In the genomic region with DNA sequence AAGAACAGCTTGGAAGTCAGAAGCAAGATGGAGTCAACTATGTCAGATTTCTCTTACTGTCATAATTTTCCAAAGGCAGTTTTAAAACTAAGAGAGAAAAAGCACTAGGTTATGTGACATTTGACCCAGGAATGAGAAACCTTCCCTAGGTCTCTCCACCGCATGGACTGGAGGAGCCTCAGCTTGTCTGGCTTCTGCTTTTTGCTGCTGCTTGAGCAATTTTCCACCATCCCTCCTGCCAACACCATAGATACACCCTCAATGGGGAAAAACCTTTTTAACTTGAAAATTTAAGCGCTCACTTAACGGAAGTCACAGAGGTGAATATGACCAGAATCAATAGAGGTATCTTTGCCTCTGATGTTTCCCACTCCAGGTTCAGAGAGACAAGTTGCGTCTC, we compare ENCODE assay signal across 22 cellular contexts. TPM values are rescaled to one million over a fixed set of nuclear protein-coding genes. Genes with fewer than 3 reads are reported as not detected.
A peak's percentile ranks its signal among the peaks of the same experiment; 100 is the strongest.
DNase-seq lines count a peak whose midpoint lies in the region; ATAC-seq lines count a peak whose summit lies in the region.
"Had no signal": no experiment of that assay in that cellular context is flagged by ENCODE, and none has a peak within 500 bp of the region (broad histone marks: within the 10 kb centered on the region; RNA-seq: fewer than 3 reads in every experiment).

No MANE protein-coding gene starts in this region.

- no peaks in the 10 kb centered on the region for H3K36me3 Mint-ChIP-seq in naive thymus-derived CD8-positive, alpha-beta T cell

- H3K4me1 Mint-ChIP-seq in naive thymus-derived CD8-positive, alpha-beta T cell: peaks cover 0 to 14% (median under 1%) of the 10 kb centered on the region in 4 donors

- H3K27me3 Mint-ChIP-seq in naive thymus-derived CD8-positive, alpha-beta T cell: peaks cover 2 to 10% (median 8%) of the 10 kb centered on the region in 5 donors

- POLR2A ChIA-PET in naive thymus-derived CD8-positive, alpha-beta T cell (lab: Charles Lee): no interaction called here

- no peaks in the 10 kb centered on the region for H3K9me3 Mint-ChIP-seq in naive thymus-derived CD8-positive, alpha-beta T cell
- H3K9me3 Mint-ChIP-seq: HFFc6 had no signal

- no peak for ATAC-seq in naive thymus-derived CD8-positive, alpha-beta T cell

- no peak overlapping the region for H3K4me3 Mint-ChIP-seq in naive thymus-derived CD8-positive, alpha-beta T cell
- H3K4me3 Mint-ChIP-seq: HFFc6 had no signal

- DNase-seq in SIG-M5 treated with dmso at 0.1 percent for 504 hours (lab: John Stamatoyannopoulos, UW; ENCODE audit: unreplicated experiment) (peak; percentile 60), SIG-M5 (lab: John Stamatoyannopoulos, UW) (no peak), NOMO-1 treated with DMSO at 0.1 percent for 48 hours (lab: John Stamatoyannopoulos, UW; ENCODE audit: unreplicated experiment) (peak; percentile 77), SKM-1 treated with dmso at 0.1 percent for 144 hours (lab: John Stamatoyannopoulos, UW; ENCODE audit: unreplicated experiment) (peak; percentile 80), T-helper 9 cell (no peak), HuH-7.5 (ENCODE audit: low spot score) (no peak), NCI-H1417 treated with DMSO at 0.1 percent for 48 hours (lab: John Stamatoyannopoulos, UW) (no peak)
- no peak for DNase-seq in naive thymus-derived CD8-positive, alpha-beta T cell
- DNase-seq: BE2C, Calu3, DMS153, GOT3, HFFc6, IMR-90, KG1, MG63, NCI-H1105, NCI-H146, NCI-H1930, NCI-H2107, NCI-H524, NCI-H774 had no signal

- H3K27ac Mint-ChIP-seq in naive thymus-derived CD8-positive, alpha-beta T cell: no peak overlapping the region
- H3K27ac Mint-ChIP-seq: HFFc6 had no signal

RNA-seq across cellular contexts. Expression of a gene that starts 17.8 kb away (rescaled TPM):
- total RNA-seq in naive thymus-derived CD8-positive, alpha-beta T cell: 10 to 100 TPM; 68.6 to 77.4 TPM
- 10 to 100 TPM; 15.7 to 23.1 (median 16.6) TPM for polyA plus RNA-seq in naive thymus-derived CD8-positive, alpha-beta T cell

Comparison
In these comparisons a context has a peak if more than half of its experiments do, and no peak if none do; other contexts are left out.
1. DNase-seq: peak in SIG-M5 treated with dmso at 0.1 percent for 504 hours (single experiment), NOMO-1 treated with DMSO at 0.1 percent for 48 hours (single experiment) and SKM-1 treated with dmso at 0.1 percent for 144 hours (single experiment); none in SIG-M5 (single experiment), naive thymus-derived CD8-positive, alpha-beta T cell (0 of 10), T-helper 9 cell (single experiment), HuH-7.5 (single experiment) and NCI-H1417 treated with DMSO at 0.1 percent for 48 hours (single experiment).